Comparison of ENCODE assay signal across 13 cellular contexts in the genomic region with DNA sequence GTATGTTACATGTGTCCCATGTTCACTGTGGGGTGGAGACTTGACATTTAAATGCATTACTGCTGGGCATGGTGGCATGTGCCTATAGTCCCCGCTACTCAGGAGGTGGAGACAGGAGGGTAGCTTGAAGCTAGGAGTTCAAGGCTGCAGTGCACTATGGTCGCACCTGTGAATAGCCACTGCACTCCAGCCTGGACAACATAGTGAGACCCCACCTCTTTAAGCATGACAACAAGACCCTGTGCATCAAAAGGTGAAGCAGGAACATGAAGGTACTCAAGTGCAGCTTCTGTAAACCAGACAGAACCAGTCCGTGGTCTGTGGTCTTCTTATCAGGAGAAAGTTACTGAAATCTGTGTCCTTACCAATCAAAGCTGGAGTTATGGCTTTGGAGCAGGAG. TPM values are rescaled to one million over a fixed set of nuclear protein-coding genes. Genes with fewer than 3 reads are reported as not detected.
"Had no signal": no experiment of that assay in that cellular context is flagged by ENCODE, and none has a peak within 500 bp of the region (broad histone marks: within the 10 kb centered on the region; RNA-seq: fewer than 3 reads in every experiment).

No MANE protein-coding gene starts in this region.

RNA-seq across cellular contexts. Expression of a gene that starts 9.3 kb away (rescaled TPM):
- total RNA-seq: activated B cell treated with CpG ODN at 0.5 μM for 24 hours; activated CD4-positive, alpha-beta memory T cell treated with anti-CD3 and anti-CD28 coated beads for 36 hours; activated CD4-positive, alpha-beta T cell treated with anti-CD3 and anti-CD28 coated beads, Interleukin-2, amount 10 ng/mL, durations not matched to agents 24 days and 14 days; activated CD8-positive, alpha-beta memory T cell treated with anti-CD3 and anti-CD28 coated beads for 36 hours; activated CD8-positive, alpha-beta T cell treated with anti-CD3 and anti-CD28 coated beads for 36 hours; activated naive CD4-positive, alpha-beta T cell treated with anti-CD3 and anti-CD28 coated beads for 36 hours; activated naive CD4-positive, alpha-beta T cell treated with anti-CD3 and anti-CD28 coated beads, Interleukin-2, amount 50 U/mL, for 72 hours; activated naive CD8-positive, alpha-beta T cell treated with anti-CD3 and anti-CD28 coated beads for 36 hours; activated T-cell treated with anti-CD3 and anti-CD28 coated beads, Interleukin-2, amount 50 U/mL, for 72 hours; activated T-helper 1 cell treated with anti-CD3 and anti-CD28 coated beads, Interleukin-12 subunit alpha, Interleukin-12 subunit beta, Interleukin-2, Interleukin-4 antibody, amounts not matched to agents 30 ng/mL and 10 ng/mL and 1 ng/mL, durations not matched to agents 14 hours and 24 hours and 36 hours; activated T-helper 17 cell treated with anti-CD3 and anti-CD28 coated beads, Interleukin-2, amount 50 U/mL, for 72 hours; astrocyte; cardiac septum had no signal

RNA-seq across cellular contexts. Expression of a gene that starts 15.4 kb away (rescaled TPM):
- total RNA-seq: activated B cell treated with CpG ODN at 0.5 μM for 24 hours; activated CD4-positive, alpha-beta memory T cell treated with anti-CD3 and anti-CD28 coated beads for 36 hours; activated CD4-positive, alpha-beta T cell treated with anti-CD3 and anti-CD28 coated beads, Interleukin-2, amount 10 ng/mL, durations not matched to agents 24 days and 14 days; activated CD8-positive, alpha-beta memory T cell treated with anti-CD3 and anti-CD28 coated beads for 36 hours; activated CD8-positive, alpha-beta T cell treated with anti-CD3 and anti-CD28 coated beads for 36 hours; activated naive CD4-positive, alpha-beta T cell treated with anti-CD3 and anti-CD28 coated beads for 36 hours; activated naive CD4-positive, alpha-beta T cell treated with anti-CD3 and anti-CD28 coated beads, Interleukin-2, amount 50 U/mL, for 72 hours; activated naive CD8-positive, alpha-beta T cell treated with anti-CD3 and anti-CD28 coated beads for 36 hours; activated T-cell treated with anti-CD3 and anti-CD28 coated beads, Interleukin-2, amount 50 U/mL, for 72 hours; activated T-helper 1 cell treated with anti-CD3 and anti-CD28 coated beads, Interleukin-12 subunit alpha, Interleukin-12 subunit beta, Interleukin-2, Interleukin-4 antibody, amounts not matched to agents 30 ng/mL and 10 ng/mL and 1 ng/mL, durations not matched to agents 14 hours and 24 hours and 36 hours; activated T-helper 17 cell treated with anti-CD3 and anti-CD28 coated beads, Interleukin-2, amount 50 U/mL, for 72 hours; astrocyte; cardiac septum had no signal
